In the genomic region with DNA sequence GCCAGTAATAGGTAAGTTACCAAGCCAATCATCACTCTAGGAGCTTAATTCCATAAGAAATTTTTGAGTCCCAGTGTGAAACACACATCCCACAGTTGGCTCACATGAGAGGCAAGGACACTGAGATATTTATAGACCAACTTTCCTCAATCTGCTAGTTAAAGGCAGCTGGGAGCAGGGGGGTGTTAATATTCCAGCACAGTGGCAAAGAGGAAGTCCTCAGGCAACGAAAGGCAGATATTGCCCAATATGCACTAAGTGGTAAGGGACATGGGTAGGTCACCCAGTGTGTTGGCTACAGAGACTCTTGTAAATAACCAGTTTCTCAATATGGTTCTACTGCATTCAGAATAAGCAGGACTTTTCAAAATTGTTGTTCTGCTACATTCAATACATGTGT, we compare ENCODE assay signal across 12 cellular contexts.
DNase-seq lines count a peak whose midpoint lies in the region; ATAC-seq and TF ChIP-seq lines count a peak whose summit lies in the region.
"Had no signal": no experiment of that assay in that cellular context is flagged by ENCODE, and none has a peak within 500 bp of the region (broad histone marks: within the 10 kb centered on the region; RNA-seq: fewer than 3 reads in every experiment).

No MANE protein-coding gene starts in this region.

- CTCF ChIA-PET in PC-3 (lab: Charles Lee) = no interaction called here

- H3K27ac ChIP-seq in esophagus muscularis mucosa (replicated peaks in 1 of 4) = peak overlapping the region; percentile 1 to 8 (median 4)
- peak overlapping the region; percentile 73 for H3K27ac ChIP-seq in neutrophil
- H3K27ac ChIP-seq in PC-3 (ENCODE audit: low read length) = no peak overlapping the region

- H3K27me3 ChIP-seq in esophagus muscularis mucosa (no peaks in the 10 kb centered on the region), neutrophil (no peaks in the 10 kb centered on the region), PC-3 (ENCODE audit: low read length) (no peaks in the 10 kb centered on the region)

- ATAC-seq in GM19467 (IDR thresholded peaks at IDR 0.05; ENCODE audit: unreplicated experiment) (no peak), PC-3 (no peak), HG03520 (IDR thresholded peaks at IDR 0.05; ENCODE audit: unreplicated experiment) (no peak)
- ATAC-seq: left colon had no signal

- H4K20me1 ChIP-seq in PC-3 (ENCODE audit: low read length) = peaks cover 6% of the 10 kb centered on the region; the same call in 1 of the 2 replicates

- intact Hi-C loops in esophagus muscularis mucosa (cut with DNase I) (no loop called here), PC-3 (cut with micrococcal nuclease) (no loop called here)

- no peak overlapping the region for H3K4me2 ChIP-seq in PC-3 (ENCODE audit: low read length)

- no peaks in the 10 kb centered on the region for H3K9me3 ChIP-seq in esophagus muscularis mucosa
- H3K9me3 ChIP-seq in neutrophil = no peaks in the 10 kb centered on the region
- no peaks in the 10 kb centered on the region for H3K9me3 ChIP-seq in PC-3 (ENCODE audit: low read length)

- no peaks in the 10 kb centered on the region for H3F3A ChIP-seq in PC-3 (ENCODE audit: low read length, unreplicated experiment)

- TF ChIP-seq CTCF in esophagus muscularis mucosa (IDR thresholded peaks at IDR 0.05) (no peak), neutrophil (IDR thresholded peaks at IDR 0.05) (no peak), PC-3 (conservative IDR thresholded peaks at IDR 0.05; ENCODE audit: low read depth, low read length) (no peak)

- no TSS peak for BruUV-seq in PC-3 (replicated peaks; lab: Mats Ljungman, UMichigan)

- no peak overlapping the region for H3K9ac ChIP-seq in PC-3 (ENCODE audit: low read length)

- H3K4me3 ChIP-seq in esophagus muscularis mucosa = no peak overlapping the region
- peak overlapping the region in 1 of 2 experiments; percentile 5 for H3K4me3 ChIP-seq in neutrophil (ENCODE audit: low read depth in 1 of 2, low read length in 1 of 2)
- H3K4me3 ChIP-seq in PC-3 (ENCODE audit: low read length) = no peak overlapping the region

- no peak overlapping the region for H2AFZ ChIP-seq in PC-3 (ENCODE audit: low read length)

- POLR2A ChIA-PET in PC-3 (lab: Charles Lee; ENCODE audit: unreplicated experiment) = no interaction called here

- H3K4me1 ChIP-seq in esophagus muscularis mucosa (peaks cover 13 to 25% (median 16%) of the 10 kb centered on the region in 4 donors), neutrophil (ENCODE audit: control insufficient read depth in 1 of 2, insufficient read depth in 1 of 2, low read depth in 1 of 2, low read length in 1 of 2) (peaks cover 15 to 16% of the 10 kb centered on the region in 2 experiments), PC-3 (ENCODE audit: insufficient read depth, low read length) (0 out of 2 replicates have a peak, but pooled peaks cover 7% of the 10 kb centered on the region)

- 40% methylated on average over 1 of the region's 1 CpG for WGBS in esophagus muscularis mucosa

- TF ChIP-seq EP300 in esophagus muscularis mucosa (IDR thresholded peaks at IDR 0.05) = no peak

- peak; percentile 88 for DNase-seq in EH (ENCODE audit: low read depth)
- peak; percentile 51 for DNase-seq in NOMO-1 treated with dmso at 0.1 percent for 144 hours (lab: John Stamatoyannopoulos, UW; ENCODE audit: unreplicated experiment)
- DNase-seq in esophagus muscularis mucosa (ENCODE audit: extremely low spot score) = no peak
- no peak for DNase-seq in NCI-H2171 (lab: John Stamatoyannopoulos, UW)
- no peak for DNase-seq in PC-3
- DNase-seq: DND-41, left colon, NCI-H1417, SHP77 treated with DMSO at 0.1 percent for 48 hours had no signal

- H3K36me3 ChIP-seq in esophagus muscularis mucosa (peaks cover under 1 to 81% (median 40%) of the 10 kb centered on the region in 4 donors), neutrophil (peaks cover 74% of the 10 kb centered on the region), PC-3 (ENCODE audit: low read depth, low read length) (peaks cover 29% of the 10 kb centered on the region)

- no peak for TF ChIP-seq POLR2A in esophagus muscularis mucosa (IDR thresholded peaks at IDR 0.05; ENCODE audit: low read depth)

- no peaks in the 10 kb centered on the region for H3K9me2 ChIP-seq in PC-3 (replicated peaks; ENCODE audit: low read length)

- H3K79me2 ChIP-seq in PC-3 (ENCODE audit: low read length) = no peaks in the 10 kb centered on the region

Comparison
In these comparisons a context has a peak if more than half of its experiments do, and no peak if none do; other contexts are left out.
1. DNase-seq: peak in EH (single experiment) and NOMO-1 treated with dmso at 0.1 percent for 144 hours (single experiment); none in esophagus muscularis mucosa (single experiment), NCI-H2171 (single experiment) and PC-3 (single experiment).